Comparison of ENCODE assay signal across 23 cellular contexts in the genomic region with DNA sequence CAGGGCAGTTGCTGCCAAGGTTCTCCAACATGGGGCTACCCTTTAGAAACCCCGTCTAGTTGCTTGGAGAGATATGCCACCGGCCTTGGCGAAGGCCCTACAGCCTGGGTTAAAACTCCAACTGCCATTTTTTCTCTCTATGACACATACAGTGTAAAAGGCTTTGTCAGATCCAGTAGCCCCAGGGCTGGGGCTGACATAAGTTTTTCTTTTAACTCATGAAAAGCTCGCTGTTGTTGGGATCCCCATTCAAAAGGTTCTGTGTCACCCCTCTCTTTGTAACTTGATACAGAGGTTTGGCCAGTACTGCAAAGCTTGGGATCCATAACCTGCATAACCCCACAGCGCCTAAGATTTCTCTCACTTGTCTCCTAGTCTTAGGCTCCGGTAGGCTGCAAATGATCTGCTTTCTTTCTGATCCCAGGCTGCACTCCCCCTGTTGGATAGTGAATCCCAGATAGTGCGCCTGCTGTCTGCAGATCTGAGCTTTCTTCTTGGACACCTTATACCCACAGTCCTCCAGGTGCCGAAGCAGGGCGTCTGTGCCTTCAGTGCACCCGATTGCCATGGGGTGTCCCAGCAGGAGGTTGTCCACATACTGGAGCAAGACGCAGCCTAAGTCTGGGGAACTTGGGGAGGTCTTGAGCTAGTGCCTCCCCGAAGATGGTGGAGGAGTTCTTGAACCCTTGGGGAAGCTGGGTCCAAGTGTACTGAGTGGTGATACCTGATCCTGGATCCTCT.
"Had no signal": no experiment of that assay in that cellular context is flagged by ENCODE, and none has a peak within 500 bp of the region (broad histone marks: within the 10 kb centered on the region; RNA-seq: fewer than 3 reads in every experiment).

No MANE protein-coding gene starts in this region.

- H3K27me3 ChIP-seq: Peyer's patch, SJSA1 had no signal

- H3K4me3 ChIP-seq: Peyer's patch, SJSA1 had no signal

- H3K27ac ChIP-seq: Peyer's patch, SJSA1 had no signal

- H3K9me3 ChIP-seq: Peyer's patch, SJSA1 had no signal

- DNase-seq: activated B cell treated with CpG ODN at 0.5 μM for 24 hours; activated CD4-positive, alpha-beta memory T cell treated with anti-CD3 and anti-CD28 coated beads for 36 hours; activated CD4-positive, alpha-beta T cell treated with anti-CD3 and anti-CD28 coated beads for 1 hour; activated CD4-positive, alpha-beta T cell treated with anti-CD3 and anti-CD28 coated beads, Interleukin-2, amount 10 ng/mL, durations not matched to agents 24 days and 14 days; activated gamma-delta T cell treated with Interleukin-2 at 50 U/mL for 16 hours; activated naive CD4-positive, alpha-beta T cell treated with anti-CD3 and anti-CD28 coated beads, Interleukin-2, amount 10 ng/mL, durations not matched to agents 7 days and 5 days; activated naive CD8-positive, alpha-beta T cell treated with anti-CD3 and anti-CD28 coated beads for 36 hours; activated T-cell treated with anti-CD3 and anti-CD28 coated beads for 4 hours; activated T-cell treated with anti-CD3 and anti-CD28 coated beads, Interleukin-2, amount 50 U/mL, for 72 hours; anterior cingulate cortex; caudate nucleus; KBM-7; NCI-H1092; NCI-H1417; NCI-H1694; NCI-H2029; NCI-H2107; NCI-H510A treated with DMSO at 0.1 percent for 48 hours; NK-92 treated with Interleukin-12 subunit alpha and Interleukin-12 subunit beta, amount 100 ng/mL, for 24 hours; OCI-M1; Peyer's patch; SHP77 had no signal

- H3K4me1 ChIP-seq: Peyer's patch, SJSA1 had no signal

- H3K36me3 ChIP-seq: Peyer's patch, SJSA1 had no signal
